Comparison of ENCODE assay signal across 1 cellular context in genomic region chr11:47768090-47768620, GRCh38.
A peak's percentile ranks its signal among the peaks of the same experiment; 100 is the strongest.
TF ChIP-seq lines count a peak whose summit lies in the region.

No MANE protein-coding gene starts in this region.

TF ChIP-seq in HepG2, 621 proteins besides CTCF, POLR2A, EP300 and RAD21 (continued from another document):
- peak; percentile 44; the same call in 1 of the 2 replicates for TF ChIP-seq ZBTB33 (CRISPR knock-in tag; IDR thresholded peaks at IDR 0.05)
- no peak for TF ChIP-seq DNMT1 (CRISPR knock-in tag; IDR thresholded peaks at IDR 0.05)
- TF ChIP-seq ZNF609 (CRISPR knock-in tag; IDR thresholded peaks at IDR 0.05; ENCODE audit: borderline replicate concordance), result no peak
- TF ChIP-seq ZNF326 (CRISPR knock-in tag; IDR thresholded peaks at IDR 0.05; ENCODE audit: borderline replicate concordance), result no peak
- no peak for TF ChIP-seq ZUFSP (CRISPR knock-in tag; IDR thresholded peaks at IDR 0.05; ENCODE audit: borderline replicate concordance)
- TF ChIP-seq POLR2AphosphoS2 (IDR thresholded peaks at IDR 0.05; ENCODE audit: low read depth, low read length), result no peak
- TF ChIP-seq ZBTB4 (CRISPR knock-in tag; IDR thresholded peaks at IDR 0.05; ENCODE audit: borderline replicate concordance), result peak; percentile 37; the same call in 1 of the 2 replicates
- TF ChIP-seq E2F1 (CRISPR knock-in tag; IDR thresholded peaks at IDR 0.05), result no peak
- no peak for TF ChIP-seq ATF6 (CRISPR knock-in tag; conservative IDR thresholded peaks at IDR 0.05)
- TF ChIP-seq IRF2 (CRISPR knock-in tag; IDR thresholded peaks at IDR 0.05), result no peak
- TF ChIP-seq ZBTB38 (CRISPR knock-in tag; IDR thresholded peaks at IDR 0.05), result peak; percentile 49; the same call in 1 of the 2 replicates
- TF ChIP-seq IRX3 (CRISPR knock-in tag; IDR thresholded peaks at IDR 0.05; ENCODE audit: borderline replicate concordance, low read depth), result 0 out of 2 replicates have a peak, but pooled peaks have one; percentile 9
- 0 out of 2 replicates have a peak, but pooled peaks have one; percentile 50 for TF ChIP-seq CENPBD1 (CRISPR knock-in tag; IDR thresholded peaks at IDR 0.05; ENCODE audit: borderline replicate concordance, low read depth)
- TF ChIP-seq EED (CRISPR knock-in tag; IDR thresholded peaks at IDR 0.05), result no peak
- TF ChIP-seq PPARG (CRISPR knock-in tag; conservative IDR thresholded peaks at IDR 0.05), result no peak
- TF ChIP-seq ZNF512B (CRISPR knock-in tag; IDR thresholded peaks at IDR 0.05; ENCODE audit: borderline replicate concordance), result no peak
- peak; percentile 64 for TF ChIP-seq RBFOX2 (IDR thresholded peaks at IDR 0.05; ENCODE audit: low read depth, low read length)
- TF ChIP-seq REXO4 (CRISPR knock-in tag; IDR thresholded peaks at IDR 0.05; ENCODE audit: borderline replicate concordance), result no peak
- no peak for TF ChIP-seq IKZF4 (CRISPR knock-in tag; IDR thresholded peaks at IDR 0.05; ENCODE audit: borderline replicate concordance, low read depth, not compliant biosample characterization)
- 0 out of 2 replicates have a peak, but pooled peaks have one; percentile 12 for TF ChIP-seq ZNF552 (CRISPR knock-in tag; IDR thresholded peaks at IDR 0.05; ENCODE audit: borderline replicate concordance)
- peak; percentile 89; the same call in 1 of the 2 replicates for TF ChIP-seq ZC3H4 (CRISPR knock-in tag; IDR thresholded peaks at IDR 0.05; ENCODE audit: borderline replicate concordance)
- TF ChIP-seq ZNF225 (CRISPR knock-in tag; IDR thresholded peaks at IDR 0.05), result no peak
- TF ChIP-seq PRMT3 (CRISPR knock-in tag; IDR thresholded peaks at IDR 0.05; ENCODE audit: borderline replicate concordance, low read depth), result no peak
- no peak for TF ChIP-seq ZFP37 (CRISPR knock-in tag; IDR thresholded peaks at IDR 0.05; ENCODE audit: borderline replicate concordance)
- no peak for TF ChIP-seq ARHGAP35 (CRISPR knock-in tag; IDR thresholded peaks at IDR 0.05; ENCODE audit: borderline replicate concordance)
- no peak for TF ChIP-seq FOXP4 (CRISPR knock-in tag; IDR thresholded peaks at IDR 0.05)
